In the genomic region with DNA sequence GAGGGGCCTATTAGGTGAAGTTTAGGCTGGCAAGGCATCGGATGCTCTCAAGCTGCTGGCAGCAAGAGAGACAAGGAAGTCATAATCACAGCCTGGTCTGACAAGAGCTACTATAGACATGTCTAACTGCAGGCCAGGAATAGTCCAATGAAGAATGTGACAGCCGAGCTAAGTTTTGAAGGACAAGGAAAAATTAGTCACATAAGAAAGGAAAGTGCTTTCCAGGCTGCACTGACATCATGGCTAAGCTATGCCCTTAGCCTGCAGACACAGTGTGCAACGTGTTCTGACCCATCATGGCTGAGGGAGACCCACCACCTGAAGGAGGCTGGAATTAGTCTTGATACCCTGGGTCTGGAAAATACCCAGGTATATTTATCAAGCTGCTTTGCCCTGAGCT, we compare ENCODE assay signal across 17 cellular contexts.
"Had no signal": no experiment of that assay in that cellular context is flagged by ENCODE, and none has a peak within 500 bp of the region (broad histone marks: within the 10 kb centered on the region; RNA-seq: fewer than 3 reads in every experiment).

No MANE protein-coding gene starts in this region.

- H3K9me3 ChIP-seq: gastrocnemius medialis, heart right ventricle, mucosa of descending colon, neutrophil, thyroid gland had no signal

- H3K9me3 Mint-ChIP-seq: activated naive CD4-positive, alpha-beta T cell treated with anti-CD3 and anti-CD28 coated beads for 36 hours; activated T-helper 17 cell treated with anti-CD3 and anti-CD28 coated beads, Interleukin-2, amount 50 U/mL, for 72 hours; stimulated activated effector memory CD8-positive, alpha-beta T cell treated with anti-CD3 and anti-CD28 coated beads, Interleukin-12 subunit alpha, Interleukin-12 subunit beta, amount 100 ng/mL, for 72 hours; T-cell had no signal

- ATAC-seq: activated T-helper 17 cell treated with anti-CD3 and anti-CD28 coated beads, Interleukin-2, amount 50 U/mL, for 72 hours; gastrocnemius medialis; left lobe of liver; mucosa of descending colon; naive thymus-derived CD4-positive, alpha-beta T cell; stimulated activated effector memory CD8-positive, alpha-beta T cell treated with anti-CD3 and anti-CD28 coated beads, Interleukin-12 subunit alpha, Interleukin-12 subunit beta, amount 100 ng/mL, for 72 hours; T-cell had no signal

- H3K4me1 ChIP-seq: gastrocnemius medialis, parathyroid adenoma, thyroid gland had no signal

- H3K9ac ChIP-seq: parathyroid adenoma had no signal

- H3K36me3 ChIP-seq: gastrocnemius medialis, neutrophil, thyroid gland had no signal

- H3K4me3 ChIP-seq: coronary artery, gastrocnemius medialis, heart right ventricle, mucosa of descending colon, thyroid gland had no signal

- H3K27me3 ChIP-seq: gastrocnemius medialis, heart right ventricle, thyroid gland had no signal

- H3K79me2 ChIP-seq: parathyroid adenoma had no signal

- H2AFZ ChIP-seq: parathyroid adenoma had no signal

- H3K4me1 Mint-ChIP-seq: activated T-helper 17 cell treated with anti-CD3 and anti-CD28 coated beads, Interleukin-2, amount 50 U/mL, for 72 hours; stimulated activated effector memory CD8-positive, alpha-beta T cell treated with anti-CD3 and anti-CD28 coated beads, Interleukin-12 subunit alpha, Interleukin-12 subunit beta, amount 100 ng/mL, for 72 hours; T-cell had no signal

- DNase-seq: activated CD4-positive, CD25-positive, alpha-beta regulatory T cell treated with anti-CD3 and anti-CD28 coated beads, Interleukin-2, amount 50 U/mL, for 72 hours; activated naive CD4-positive, alpha-beta T cell treated with anti-CD3 and anti-CD28 coated beads for 36 hours; central memory CD4-positive, alpha-beta T cell; effector CD4-positive, alpha-beta T cell; gastrocnemius medialis; heart right ventricle; mucosa of descending colon; naive thymus-derived CD4-positive, alpha-beta T cell; T-cell; T1000; thyroid gland had no signal

- H3K4me3 Mint-ChIP-seq: activated naive CD4-positive, alpha-beta T cell treated with anti-CD3 and anti-CD28 coated beads for 36 hours; activated T-helper 17 cell treated with anti-CD3 and anti-CD28 coated beads, Interleukin-2, amount 50 U/mL, for 72 hours; naive thymus-derived CD4-positive, alpha-beta T cell; stimulated activated effector memory CD8-positive, alpha-beta T cell treated with anti-CD3 and anti-CD28 coated beads, Interleukin-12 subunit alpha, Interleukin-12 subunit beta, amount 100 ng/mL, for 72 hours; T-cell had no signal

- H3K27ac ChIP-seq: coronary artery, gastrocnemius medialis, heart right ventricle, neutrophil, parathyroid adenoma, thyroid gland had no signal

- H3K36me3 Mint-ChIP-seq: naive thymus-derived CD4-positive, alpha-beta T cell; stimulated activated effector memory CD8-positive, alpha-beta T cell treated with anti-CD3 and anti-CD28 coated beads, Interleukin-12 subunit alpha, Interleukin-12 subunit beta, amount 100 ng/mL, for 72 hours; T-cell had no signal

- H3K27ac Mint-ChIP-seq: activated naive CD4-positive, alpha-beta T cell treated with anti-CD3 and anti-CD28 coated beads for 36 hours; activated T-helper 17 cell treated with anti-CD3 and anti-CD28 coated beads, Interleukin-2, amount 50 U/mL, for 72 hours; naive thymus-derived CD4-positive, alpha-beta T cell; stimulated activated effector memory CD8-positive, alpha-beta T cell treated with anti-CD3 and anti-CD28 coated beads, Interleukin-12 subunit alpha, Interleukin-12 subunit beta, amount 100 ng/mL, for 72 hours; T-cell had no signal
